In the genomic region with DNA sequence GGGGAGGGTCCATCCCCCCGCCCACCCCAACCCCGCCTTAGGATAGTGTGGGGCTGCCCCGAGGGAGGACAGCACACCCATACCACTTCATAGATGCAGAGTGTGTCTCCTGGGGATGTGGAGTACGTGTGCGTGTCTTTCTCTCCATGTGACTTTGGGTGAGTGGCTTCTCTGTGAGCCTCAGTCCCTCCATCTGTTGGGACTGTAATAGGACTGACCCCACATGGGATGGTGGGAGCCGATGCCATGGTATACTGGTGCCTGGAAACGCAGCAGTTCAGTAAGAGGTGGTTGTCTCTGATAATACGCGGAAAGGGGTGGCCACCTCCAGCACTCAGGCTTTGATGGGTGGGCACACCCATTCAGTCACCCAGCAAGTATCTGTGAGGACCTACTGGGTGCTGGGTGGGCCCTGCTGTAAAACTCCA, we compare ENCODE assay signal across 8 cellular contexts. TPM values are rescaled to one million over a fixed set of nuclear protein-coding genes. Genes with fewer than 3 reads are reported as not detected.
DNase-seq lines count a peak whose midpoint lies in the region; ATAC-seq, FAIRE-seq and TF ChIP-seq lines count a peak whose summit lies in the region.

No MANE protein-coding gene starts in this region.

- peak overlapping the region in 2 of 3 experiments; percentile 90 to 96 for H3K4me3 ChIP-seq in keratinocyte (ENCODE audit: control insufficient read depth in 2 of 3, extremely low read depth in 1 of 3, insufficient read depth in 2 of 3, low read depth in 1 of 3, low read length in 3 of 3)
- H3K4me3 ChIP-seq in thymus (ENCODE audit: low read length), result peak overlapping the region; percentile 96

- H3K27ac ChIP-seq in keratinocyte (ENCODE audit: control insufficient read depth, insufficient read depth, low read length) (no peak overlapping the region), thymus (ENCODE audit: low read depth) (peak overlapping the region; percentile 97)

- H3K36me3 ChIP-seq in keratinocyte (ENCODE audit: control insufficient read depth in 2 of 2, extremely low read depth in 1 of 2, insufficient read depth in 2 of 2, low read length in 2 of 2) (peaks cover 18 to 28% of the 10 kb centered on the region in 2 experiments), thymus (ENCODE audit: control insufficient read depth, insufficient read depth) (peaks cover 36% of the 10 kb centered on the region)

- TF ChIP-seq CTCF in keratinocyte (optimal IDR thresholded peaks at IDR 0.05 in 1 of 3, IDR thresholded peaks at IDR 0.05 in 1 of 3, conservative IDR thresholded peaks at IDR 0.05 in 1 of 3; ENCODE audit: extremely low read depth in 1 of 3, insufficient read depth in 2 of 3, low read length in 3 of 3), result no peak

- H3K9me3 ChIP-seq in keratinocyte (ENCODE audit: control insufficient read depth, low read depth, low read length), result no peaks in the 10 kb centered on the region
- H3K9me3 ChIP-seq in thymus (ENCODE audit: control insufficient read depth), result no peaks in the 10 kb centered on the region

- no peak for ATAC-seq in GM18505 (IDR thresholded peaks at IDR 0.05; ENCODE audit: unreplicated experiment)

- WGBS in thymus, result 24% methylated on average over 9 of the region's 9 CpGs

- peak; percentile 22 for DNase-seq in activated gamma-delta T cell treated with Interleukin-2 at 50 U/mL for 16 hours
- no peak for DNase-seq in activated gamma-delta T cell (lab: John Stamatoyannopoulos, UW)
- DNase-seq in activated naive CD4-positive, alpha-beta T cell treated with anti-CD3 and anti-CD28 coated beads for 36 hours, result peak; percentile 31
- DNase-seq in keratinocyte (ENCODE audit: low read depth, low spot score), result no peak
- no peak for DNase-seq in NCI-H1694 (lab: John Stamatoyannopoulos, UW)
- DNase-seq in A172 (ENCODE audit: low spot score), result no peak

- dilution Hi-C loops in keratinocyte (cut with MboI; ENCODE audit: extremely low pct_ligation_motif_present, low sequenced_read_pairs), result no loop called here

- peak overlapping the region; percentile 83 for H3K4me2 ChIP-seq in keratinocyte (ENCODE audit: control insufficient read depth, extremely low read depth, insufficient read depth, low read depth, low read length)

- H2AFZ ChIP-seq in keratinocyte (ENCODE audit: control insufficient read depth, low read length), result no peak overlapping the region

- peaks cover 2% of the 10 kb centered on the region for H4K20me1 ChIP-seq in keratinocyte (ENCODE audit: control insufficient read depth, extremely low read depth, insufficient read depth, low read length)

- no peaks in the 10 kb centered on the region for H3K27me3 Mint-ChIP-seq in activated naive CD4-positive, alpha-beta T cell treated with anti-CD3 and anti-CD28 coated beads for 36 hours (ENCODE audit: low read depth)

- H3K9me3 Mint-ChIP-seq in activated naive CD4-positive, alpha-beta T cell treated with anti-CD3 and anti-CD28 coated beads for 36 hours, result no peaks in the 10 kb centered on the region

- intact Hi-C loops in activated naive CD4-positive, alpha-beta T cell treated with anti-CD3 and anti-CD28 coated beads for 36 hours (cut with micrococcal nuclease), result loop anchor here (1.0 to 10.0 kb wide), 6 partner anchors 13 to 540 kb away; partner anchors contain the start of genes CCDC9, DACT3 and PPP5C

- H3K9ac ChIP-seq in keratinocyte (ENCODE audit: control insufficient read depth, extremely low read depth, insufficient read depth, low read length), result no peak overlapping the region

- peak overlapping the region; percentile 87 for H3K27ac Mint-ChIP-seq in activated naive CD4-positive, alpha-beta T cell treated with anti-CD3 and anti-CD28 coated beads for 36 hours

- H3K27me3 ChIP-seq in keratinocyte (ENCODE audit: control insufficient read depth, extremely low read depth, insufficient read depth, low read length) (no peaks in the 10 kb centered on the region), thymus (ENCODE audit: control insufficient read depth, insufficient read depth) (no peaks in the 10 kb centered on the region)

- FAIRE-seq in keratinocyte (lab: Jason Lieb, UNC), result no peak

- peaks cover 11% of the 10 kb centered on the region for H3K36me3 Mint-ChIP-seq in activated naive CD4-positive, alpha-beta T cell treated with anti-CD3 and anti-CD28 coated beads for 36 hours (ENCODE audit: low read depth)

- peaks cover 24% of the 10 kb centered on the region for H3K79me2 ChIP-seq in keratinocyte (ENCODE audit: control insufficient read depth, insufficient read depth, low read length)

- no peaks in the 10 kb centered on the region for H3K9me1 ChIP-seq in keratinocyte (ENCODE audit: control insufficient read depth, extremely low read depth, insufficient read depth, low read length)

- H3K4me1 ChIP-seq in keratinocyte (ENCODE audit: control insufficient read depth, extremely low read depth, insufficient read depth, low read length) (peaks cover 17% of the 10 kb centered on the region), thymus (ENCODE audit: control insufficient read depth, insufficient read depth, low read length) (peaks cover 20% of the 10 kb centered on the region)

- H3K4me1 Mint-ChIP-seq in activated naive CD4-positive, alpha-beta T cell treated with anti-CD3 and anti-CD28 coated beads for 36 hours (ENCODE audit: low read depth), result peaks cover 41% of the 10 kb centered on the region

- CTCF ChIA-PET in activated naive CD4-positive, alpha-beta T cell treated with anti-CD3 and anti-CD28 coated beads for 36 hours (lab: Charles Lee), result interaction anchor here (1.0 kb wide), 2 partner anchors 11 to 16 kb away, joined by 6 read pairs; no protein-coding TSS in a partner anchor

- TF ChIP-seq POLR2A in GM18505 (IDR thresholded peaks at IDR 0.05; ENCODE audit: borderline replicate concordance, extremely low read depth, insufficient read depth, insufficient read length), result no peak

- H3K4me3 Mint-ChIP-seq in activated naive CD4-positive, alpha-beta T cell treated with anti-CD3 and anti-CD28 coated beads for 36 hours, result peak overlapping the region; percentile 96

RNA-seq across cellular contexts. Expression of gene PRKD2, which starts 0.8 kb away (rescaled TPM):
- total RNA-seq in activated naive CD4-positive, alpha-beta T cell treated with anti-CD3 and anti-CD28 coated beads for 36 hours, result 10 to 100 TPM; 62.2 to 62.3 TPM
- polyA plus RNA-seq in keratinocyte (9.9 to 29.0 TPM (median 13.4 TPM) in 3 replicates), thymus (109 TPM)
- polyA plus RNA-seq in keratinocyte (2011; ENCODE audit: low read depth), result 29.0 TPM
- 14.5 and 18.8 TPM in 2 replicates for polyA plus RNA-seq in keratinocyte (2011; cell fraction: cytosol; rRNA removed)
- polyA plus RNA-seq in keratinocyte (2011; cell fraction: nucleus; rRNA removed), result 35.6 and 42.7 TPM in 2 replicates
- 43.1 and 43.3 TPM in 2 replicates for polyA plus RNA-seq in keratinocyte (2012; ENCODE audit: low replicate concordance)
- polyA minus RNA-seq in keratinocyte, result 20.6 to 53.9 TPM (median 27.4 TPM) in 3 replicates
- 31.3 TPM for polyA minus RNA-seq in keratinocyte (2011; cell fraction: cytosol; rRNA and poly(A)+ RNA removed)
- polyA minus RNA-seq in keratinocyte (2011; cell fraction: nucleus; rRNA and poly(A)+ RNA removed), result 36.9 and 42.0 TPM in 2 replicates
- total RNA-seq in A172 (2014; rRNA removed; shearing (Covaris generic)), result 13.3 and 18.8 TPM in 2 replicates

RNA-seq across cellular contexts. Expression of gene FKRP, which starts 28.1 kb away (rescaled TPM):
- total RNA-seq in activated naive CD4-positive, alpha-beta T cell treated with anti-CD3 and anti-CD28 coated beads for 36 hours, result 1 to 10 TPM; 8.8 to 9.0 TPM
- polyA plus RNA-seq in keratinocyte (6.1 to 12.6 TPM (median 6.1 TPM) in 3 replicates), thymus (13.5 TPM)
- polyA plus RNA-seq in keratinocyte (2011; ENCODE audit: low read depth), result 1.1 TPM
- 4.2 TPM in 2 replicates for polyA plus RNA-seq in keratinocyte (2011; cell fraction: cytosol; rRNA removed)
- polyA plus RNA-seq in keratinocyte (2011; cell fraction: nucleus; rRNA removed), result 24.1 and 28.5 TPM in 2 replicates
- 7.8 and 13.2 TPM in 2 replicates for polyA plus RNA-seq in keratinocyte (2012; ENCODE audit: low replicate concordance)
- polyA minus RNA-seq in keratinocyte, result 2.8 to 6.7 TPM (median 5.3 TPM) in 3 replicates
- polyA minus RNA-seq in keratinocyte (2011; cell fraction: cytosol; rRNA and poly(A)+ RNA removed), result 3.6 TPM
- 9.9 and 19.3 TPM in 2 replicates for polyA minus RNA-seq in keratinocyte (2011; cell fraction: nucleus; rRNA and poly(A)+ RNA removed)
- total RNA-seq in A172 (2014; rRNA removed; shearing (Covaris generic)), result 6.4 and 14.2 TPM in 2 replicates

RNA-seq across cellular contexts. Expression of gene STRN4, which starts 28.5 kb away (rescaled TPM):
- 10 to 100 TPM; 59.2 to 63.2 TPM for total RNA-seq in activated naive CD4-positive, alpha-beta T cell treated with anti-CD3 and anti-CD28 coated beads for 36 hours
- polyA plus RNA-seq in keratinocyte, result 37.3 to 57.0 TPM (median 45.8 TPM) in 3 replicates
- polyA plus RNA-seq in keratinocyte (2011; ENCODE audit: low read depth), result 59.7 TPM
- polyA plus RNA-seq in keratinocyte (2011; cell fraction: cytosol; rRNA removed), result 42.0 and 88.9 TPM in 2 replicates
- polyA plus RNA-seq in keratinocyte (2011; cell fraction: nucleus; rRNA removed), result 69.4 and 94.0 TPM in 2 replicates
- 36.7 and 55.0 TPM in 2 replicates for polyA plus RNA-seq in keratinocyte (2012; ENCODE audit: low replicate concordance)
- 55.6 to 205 TPM (median 59.7 TPM) in 3 replicates for polyA minus RNA-seq in keratinocyte
- polyA minus RNA-seq in keratinocyte (2011; cell fraction: cytosol; rRNA and poly(A)+ RNA removed), result 84.6 TPM
- polyA minus RNA-seq in keratinocyte (2011; cell fraction: nucleus; rRNA and poly(A)+ RNA removed), result 47.5 and 53.7 TPM in 2 replicates
- 38.7 TPM for polyA plus RNA-seq in thymus
- total RNA-seq in A172 (2014; rRNA removed; shearing (Covaris generic)), result 35.5 and 47.9 TPM in 2 replicates

RNA-seq across cellular contexts. Expression of gene DACT3, which starts 56.7 kb away (rescaled TPM):
- total RNA-seq in activated naive CD4-positive, alpha-beta T cell treated with anti-CD3 and anti-CD28 coated beads for 36 hours, result 1 to 10 TPM; 2.4 to 3.0 TPM
- polyA plus RNA-seq in keratinocyte (0.03 to 0.14 TPM (median 0.04 TPM) in 3 replicates), thymus (3.4 TPM)
- not detected for polyA plus RNA-seq in keratinocyte (2011; ENCODE audit: low read depth)
- 0.09 and 0.11 TPM in 2 replicates for polyA plus RNA-seq in keratinocyte (2011; cell fraction: cytosol; rRNA removed)
- 0.11 and 0.28 TPM in 2 replicates for polyA plus RNA-seq in keratinocyte (2011; cell fraction: nucleus; rRNA removed)
- polyA plus RNA-seq in keratinocyte (2012; ENCODE audit: low replicate concordance), result 0.06 and 0.11 TPM in 2 replicates
- 0.06 TPM in 1 of 3 replicates, not detected in the others for polyA minus RNA-seq in keratinocyte
- not detected for polyA minus RNA-seq in keratinocyte (2011; cell fraction: cytosol; rRNA and poly(A)+ RNA removed)
- polyA minus RNA-seq in keratinocyte (2011; cell fraction: nucleus; rRNA and poly(A)+ RNA removed), result not detected in 2 replicates
- total RNA-seq in A172 (2014; rRNA removed; shearing (Covaris generic)), result 0.84 and 1.1 TPM in 2 replicates

Comparison
In these comparisons a context has a peak if more than half of its experiments do, and no peak if none do; other contexts are left out.
1. DNase-seq: peak in activated gamma-delta T cell treated with Interleukin-2 at 50 U/mL for 16 hours (single experiment) and activated naive CD4-positive, alpha-beta T cell treated with anti-CD3 and anti-CD28 coated beads for 36 hours (single experiment); none in activated gamma-delta T cell (single experiment), keratinocyte (single experiment), NCI-H1694 (single experiment) and A172 (single experiment).